ENCODE assay signal across 27 cellular contexts in the genomic region with DNA sequence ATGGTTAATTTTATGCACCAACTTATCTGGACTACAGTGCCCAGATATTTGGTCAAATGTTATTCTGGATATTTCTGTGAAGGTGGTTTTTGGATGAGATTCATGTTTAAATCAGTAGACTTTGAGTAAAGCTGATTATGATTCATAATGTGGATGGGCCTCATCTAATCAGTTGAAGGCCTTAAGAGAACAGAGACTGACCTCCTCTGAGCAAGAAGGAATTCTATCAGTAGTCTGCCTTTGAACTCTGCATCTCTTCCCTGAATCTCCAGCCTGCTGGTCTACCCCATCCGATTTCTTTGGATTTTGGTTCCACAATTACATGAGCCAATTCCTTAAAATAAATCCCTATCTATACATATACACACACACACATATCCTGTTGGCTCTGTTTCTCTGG.
"Had no signal": no experiment of that assay in that cellular context is flagged by ENCODE, and none has a peak within 500 bp of the region (broad histone marks: within the 10 kb centered on the region; RNA-seq: fewer than 3 reads in every experiment).

No MANE protein-coding gene starts in this region.

- DNase-seq: stimulated activated CD4-positive, alpha-beta T cell treated with anti-CD3 and anti-CD28 coated beads, Interleukin-2, amount 100 ng/mL, for 48 hours; stimulated activated CD4-positive, alpha-beta T cell treated with anti-CD3 and anti-CD28 coated beads, Interleukin-4, amount 100 ng/mL, for 1 hour; stimulated activated CD4-positive, alpha-beta T cell treated with anti-CD3 and anti-CD28 coated beads, Interleukin-4, amount 100 ng/mL, for 24 hours; stimulated activated CD4-positive, alpha-beta T cell treated with anti-CD3 and anti-CD28 coated beads, Interleukin-4, amount 100 ng/mL, for 4 hours; stimulated activated CD8-positive, alpha-beta memory T cell treated with anti-CD3 and anti-CD28 coated beads, Interleukin-4, amount 100 ng/mL, for 48 hours; stimulated activated naive B cell treated with anti-CD40 and anti-IgM and Interleukin-4, amounts not matched to agents 10 μg/mL and 1 μg/mL and 100 μg/mL, for 72 hours; stimulated activated naive CD4-positive, alpha-beta T cell; stimulated activated naive CD4-positive, alpha-beta T cell treated with Interleukin-2 at 50 U/mL for 16 hours; stimulated activated naive CD8-positive, alpha-beta T cell treated with anti-CD3 and anti-CD28 coated beads, Interleukin-15, amount 100 ng/mL, for 72 hours; stimulated activated naive CD8-positive, alpha-beta T cell treated with anti-CD3 and anti-CD28 coated beads, Interleukin-15, Interleukin-2, amounts not matched to agents 100 U/mL and 50 U/mL, for 24 hours; stomach; substantia nigra; testis; thyroid gland; tibial artery; transverse colon; trophoblast cell; upper lobe of left lung; upper lobe of right lung; uterus had no signal

- H3K4me1 ChIP-seq: suprapubic skin, testis, tibial nerve had no signal

- H3K4me3 ChIP-seq: stomach, suprapubic skin, testis, thoracic aorta, thyroid gland, tibial artery, tibial nerve, transverse colon, upper lobe of left lung, upper lobe of right lung, uterus, vagina had no signal

- FAIRE-seq: urothelium cell line had no signal

- H3K9me3 ChIP-seq: suprapubic skin, testis, thoracic aorta, thyroid gland, tibial artery, upper lobe of right lung, uterus, vagina had no signal

- ATAC-seq: stimulated activated effector memory CD8-positive, alpha-beta T cell treated with anti-CD3 and anti-CD28 coated beads, Interleukin-12 subunit alpha, Interleukin-12 subunit beta, amount 100 ng/mL, for 72 hours; stimulated activated memory B cell treated with anti-CD40 and anti-IgM and Interleukin-4, amounts not matched to agents 10 μg/mL and 1 μg/mL and 100 μg/mL, for 72 hours; stimulated activated naive B cell treated with anti-CD40 and anti-IgM and Interleukin-4, amounts not matched to agents 10 μg/mL and 1 μg/mL and 100 μg/mL, for 72 hours; stimulated activated naive CD8-positive, alpha-beta T cell treated with anti-CD3 and anti-CD28 coated beads, Interleukin-15, amount 100 ng/mL, for 72 hours; stimulated activated naive CD8-positive, alpha-beta T cell treated with anti-CD3 and anti-CD28 coated beads, Interleukin-15, Interleukin-2, amounts not matched to agents 100 U/mL and 50 U/mL, for 24 hours; upper lobe of right lung had no signal

- H3K27ac ChIP-seq: stomach, suprapubic skin, testis, thoracic aorta, thyroid gland, tibial artery, tibial nerve, transverse colon, upper lobe of left lung, upper lobe of right lung, uterus, vagina had no signal

- H3K27me3 ChIP-seq: stomach, suprapubic skin, testis, thyroid gland, tibial artery, tibial nerve, transverse colon, upper lobe of left lung, upper lobe of right lung, uterus, vagina had no signal

- H3K36me3 ChIP-seq: suprapubic skin, thoracic aorta, thyroid gland, tibial artery, transverse colon, upper lobe of left lung, upper lobe of right lung, uterus, vagina had no signal
